Comparison of ENCODE assay signal across 1 cellular context in the genomic region with DNA sequence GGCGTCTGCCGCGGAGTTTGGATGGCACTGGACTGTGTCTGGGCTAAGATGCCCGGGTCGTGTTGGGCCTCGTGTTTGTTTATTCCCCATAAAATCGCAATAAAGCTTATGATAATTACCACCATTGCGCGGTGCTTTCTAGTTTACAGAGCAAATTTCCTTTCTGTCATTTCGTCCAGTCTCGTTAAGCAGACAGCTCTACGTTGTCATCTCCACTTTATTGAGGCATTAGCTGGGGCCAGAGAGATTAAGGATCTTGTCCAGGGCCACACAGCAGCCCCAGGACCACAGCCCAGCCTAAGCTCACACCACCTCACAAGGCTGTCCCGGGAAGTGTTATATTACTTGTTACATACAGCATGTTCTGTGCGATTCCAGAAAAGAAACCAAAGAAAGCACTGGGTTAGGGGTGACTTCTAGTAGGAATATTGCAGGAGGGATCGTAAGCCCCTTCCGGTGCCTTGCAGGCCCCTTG.
TF ChIP-seq lines count a peak whose summit lies in the region.

No MANE protein-coding gene starts in this region.

TF ChIP-seq in IMR-90, 13 proteins besides CTCF, POLR2A, EP300 and RAD21:
- TF ChIP-seq, protein P1, sequence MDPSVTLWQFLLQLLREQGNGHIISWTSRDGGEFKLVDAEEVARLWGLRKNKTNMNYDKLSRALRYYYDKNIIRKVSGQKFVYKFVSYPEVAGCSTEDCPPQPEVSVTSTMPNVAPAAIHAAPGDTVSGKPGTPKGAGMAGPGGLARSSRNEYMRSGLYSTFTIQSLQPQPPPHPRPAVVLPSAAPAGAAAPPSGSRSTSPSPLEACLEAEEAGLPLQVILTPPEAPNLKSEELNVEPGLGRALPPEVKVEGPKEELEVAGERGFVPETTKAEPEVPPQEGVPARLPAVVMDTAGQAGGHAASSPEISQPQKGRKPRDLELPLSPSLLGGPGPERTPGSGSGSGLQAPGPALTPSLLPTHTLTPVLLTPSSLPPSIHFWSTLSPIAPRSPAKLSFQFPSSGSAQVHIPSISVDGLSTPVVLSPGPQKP (IDR thresholded peaks at IDR 0.05; ENCODE audit: borderline replicate concordance, low read depth, low read length) = no peak
- TF ChIP-seq BHLHE40 (IDR thresholded peaks at IDR 0.05; ENCODE audit: low read depth, low read length) = no peak
- no peak for TF ChIP-seq NFE2L2 (IDR thresholded peaks at IDR 0.05; ENCODE audit: low read depth, low read length)
- TF ChIP-seq SMC3 (IDR thresholded peaks at IDR 0.05; ENCODE audit: low read depth, low read length) = no peak
